In the genomic region with DNA sequence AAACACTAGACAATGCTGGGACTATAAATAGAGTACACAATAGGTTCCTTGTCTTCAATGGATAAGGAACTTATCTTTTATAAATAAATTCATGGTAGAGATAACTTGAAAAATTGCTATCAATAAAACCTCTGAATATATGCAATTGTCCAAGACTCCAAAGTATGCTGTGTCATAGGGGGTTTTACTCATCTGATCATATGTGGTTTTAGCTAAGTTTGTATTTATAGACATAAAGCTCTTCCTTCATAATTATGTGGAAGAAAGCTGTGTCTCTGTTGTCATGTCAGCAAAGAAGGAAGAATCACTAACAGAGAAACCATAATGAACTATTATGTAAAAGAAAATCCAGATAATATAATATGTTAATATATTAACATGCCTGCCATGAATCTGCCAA, we compare ENCODE assay signal across 17 cellular contexts.
DNase-seq lines count a peak whose midpoint lies in the region; ATAC-seq and TF ChIP-seq lines count a peak whose summit lies in the region.
"Had no signal": no experiment of that assay in that cellular context is flagged by ENCODE, and none has a peak within 500 bp of the region (broad histone marks: within the 10 kb centered on the region; RNA-seq: fewer than 3 reads in every experiment).

No MANE protein-coding gene starts in this region.

- H3K27ac ChIP-seq in right lobe of liver = no peak overlapping the region
- H3K27ac ChIP-seq: BLaER1 had no signal

- H3K4me1 ChIP-seq in right lobe of liver = no peaks in the 10 kb centered on the region
- H3K4me1 ChIP-seq: BE2C, BLaER1 had no signal

- peak; percentile 68 for DNase-seq in COLO829 (ENCODE audit: low spot score)
- peak; percentile 31 for DNase-seq in OCI-M1 (lab: John Stamatoyannopoulos, UW)
- peak; percentile 90 for DNase-seq in foreskin melanocyte
- DNase-seq in SKM-1 treated with dmso at 0.1 percent for 144 hours (lab: John Stamatoyannopoulos, UW; ENCODE audit: unreplicated experiment) = no peak
- DNase-seq in right lobe of liver = no peak
- DNase-seq: 8988T; ACHN; BE2C; C1 segment of cervical spinal cord; Caco-2; Calu3; CD4-positive, alpha-beta memory T cell; CD4-positive, CD25-positive, alpha-beta regulatory T cell; CD8-positive, alpha-beta memory T cell; DMS79 treated with DMSO at 0.1 percent for 48 hours; GF-D8 had no signal

- no peak for TF ChIP-seq CTCF in right lobe of liver (IDR thresholded peaks at IDR 0.05)

- intact Hi-C loops in right lobe of liver (cut with DNase I) = no loop called here

- H3K4me3 ChIP-seq in right lobe of liver = no peak overlapping the region
- H3K4me3 ChIP-seq: BLaER1 had no signal

- TF ChIP-seq POLR2A in right lobe of liver (IDR thresholded peaks at IDR 0.05) = no peak

- no peaks in the 10 kb centered on the region for H3K27me3 ChIP-seq in right lobe of liver
- H3K27me3 ChIP-seq: BE2C, BLaER1 had no signal

- no peak for ATAC-seq in right lobe of liver

- no peaks in the 10 kb centered on the region for H3K9me3 ChIP-seq in right lobe of liver
- H3K9me3 ChIP-seq: BE2C, BLaER1, Caco-2 had no signal

- no peaks in the 10 kb centered on the region for H3K36me3 ChIP-seq in right lobe of liver
- H3K36me3 ChIP-seq: BE2C, BLaER1 had no signal

Comparison
In these comparisons a context has a peak if more than half of its experiments do, and no peak if none do; other contexts are left out.
1. DNase-seq: peak in COLO829 (single experiment), OCI-M1 (single experiment) and foreskin melanocyte (single experiment); none in SKM-1 treated with dmso at 0.1 percent for 144 hours (single experiment) and right lobe of liver (0 of 3).